Comparison of ENCODE assay signal across 8 cellular contexts in genomic region chr3:157436583-157437300, GRCh38.
DNase-seq lines count a peak whose midpoint lies in the region; ATAC-seq and TF ChIP-seq lines count a peak whose summit lies in the region.

Gene PTX3 (plus strand): TSS chr3:157436850. CDS start chr3:157436934, 84 bp downstream.

- TF ChIP-seq CTCF in brain microvascular endothelial cell (IDR thresholded peaks at IDR 0.05; ENCODE audit: low read depth, low read length, missing control alignments): no peak

- peak; percentile 69 for DNase-seq in GM04503 (ENCODE audit: low read depth)
- peak; percentile 51 for DNase-seq in NCI-H146 (lab: John Stamatoyannopoulos, UW)
- DNase-seq in brain microvascular endothelial cell: peak; percentile 84
- peak; percentile 29 for DNase-seq in iPS-NIHi7 (ENCODE audit: extremely low spot score)
- no peak for DNase-seq in NCI-H2107 treated with DMSO at 0.1 percent for 48 hours (lab: John Stamatoyannopoulos, UW; ENCODE audit: unreplicated experiment)
- no peak for DNase-seq in SW480 (ENCODE audit: low spot score)

- peaks cover 14% of the 10 kb centered on the region for H3K36me3 ChIP-seq in brain microvascular endothelial cell (replicated peaks)

- in situ Hi-C loops in brain microvascular endothelial cell (cut with HindIII; ENCODE audit: low pct_ligation_motif_present, low sequenced_read_pairs): no loop called here

- no peaks in the 10 kb centered on the region for H3K27me3 ChIP-seq in brain microvascular endothelial cell (replicated peaks)

- H3K4me3 ChIP-seq in brain microvascular endothelial cell (ENCODE audit: low read depth, low read length) (peak within 1 kb of the TSS; percentile 71), skin epidermis (peak within 1 kb of the TSS; percentile 29 to 58 (median 41))

- ATAC-seq in HG02571 (IDR thresholded peaks at IDR 0.05; ENCODE audit: unreplicated experiment): no peak

- peak within 1 kb of the TSS; percentile 61 for H3K27ac ChIP-seq in brain microvascular endothelial cell
- peak within 1 kb of the TSS in 4 of 21 experiments; percentile 6 to 40 (median 26) for H3K27ac ChIP-seq in skin epidermis

Comparison
In these comparisons a context has a peak if more than half of its experiments do, and no peak if none do; other contexts are left out.
1. DNase-seq: peak in GM04503 (single experiment), NCI-H146 (single experiment), brain microvascular endothelial cell (single experiment) and iPS-NIHi7 (single experiment); none in NCI-H2107 treated with DMSO at 0.1 percent for 48 hours (single experiment) and SW480 (single experiment).